ENCODE assay signal across 8 cellular contexts in the genomic region with DNA sequence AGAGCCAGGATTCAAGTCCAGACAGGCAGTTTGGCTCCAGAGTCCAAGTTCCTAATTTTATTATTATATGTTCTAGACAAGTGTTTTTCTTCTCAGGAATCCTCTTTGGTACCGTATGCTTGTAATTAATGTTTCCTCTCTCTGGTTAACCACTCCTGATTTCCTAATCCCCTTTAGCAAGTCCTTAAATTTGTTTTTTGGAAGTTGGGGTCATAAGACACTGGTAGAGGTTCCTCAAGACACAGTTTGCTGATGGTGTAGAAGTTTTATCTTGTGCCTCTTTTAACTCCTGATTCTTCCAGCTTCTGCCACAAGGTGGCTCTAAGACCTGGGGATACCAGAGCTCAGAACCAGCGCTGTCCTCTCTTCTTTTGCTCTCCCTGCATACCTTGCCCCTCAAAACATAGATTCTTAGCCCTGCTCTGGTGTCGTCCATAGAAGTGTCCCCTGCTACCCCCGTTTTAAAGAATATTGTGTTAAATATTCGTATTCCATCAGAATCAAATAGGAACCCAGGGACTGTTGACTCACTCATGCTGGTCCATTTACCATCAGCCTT.
DNase-seq lines count a peak whose midpoint lies in the region; ATAC-seq, FAIRE-seq and TF ChIP-seq lines count a peak whose summit lies in the region.
"Not testable (repeated sequence)": the region's sequence is repeated elsewhere in the genome, so short reads cannot be mapped to it uniquely, and the experiment has no call there.

No MANE protein-coding gene starts in this region.

- TF ChIP-seq EP300 in A549 (IDR thresholded peaks at IDR 0.05), result not testable (repeated sequence)

- not testable (repeated sequence) for FAIRE-seq in A549 (lab: Jason Lieb, UNC)

- H4K20me1 ChIP-seq in OCI-LY1 (ENCODE audit: insufficient read depth, low read length), result not testable (repeated sequence)

- H3K4me3 Mint-ChIP-seq in endothelial cell (ENCODE audit: unreplicated experiment); progenitor cell of endocrine pancreas (ENCODE audit: low read depth): not testable (repeated sequence)

- intact Hi-C loops in left colon (cut with DNase I, micrococcal nuclease), result not testable (repeated sequence)

- CTCF ChIA-PET in A549 (lab: Yijun Ruan, JAX), result not testable (repeated sequence)

- not testable (repeated sequence) for H3K9me3 Mint-ChIP-seq in endothelial cell (ENCODE audit: unreplicated experiment); progenitor cell of endocrine pancreas (ENCODE audit: low read depth)

- H3K9me2 ChIP-seq in OCI-LY1 (ENCODE audit: low read depth, low read length), result not testable (repeated sequence)

- POLR2A ChIA-PET in A549 (lab: Yijun Ruan, JAX), result not testable (repeated sequence)

- H3F3A ChIP-seq in OCI-LY1 (ENCODE audit: insufficient read depth, low read length), result not testable (repeated sequence)

- peak; percentile 43 for TF ChIP-seq CTCF in A549 (IDR thresholded peaks at IDR 0.05)
- peak; percentile 2 for TF ChIP-seq CTCF in GM12864 (IDR thresholded peaks at IDR 0.05; ENCODE audit: low read depth, low read length, missing control alignments)
- peak; percentile 9; the same call in 1 of the 2 replicates for TF ChIP-seq CTCF in OCI-LY1 (IDR thresholded peaks at IDR 0.05; ENCODE audit: low read length)
- TF ChIP-seq CTCF in astrocyte of the cerebellum (IDR thresholded peaks at IDR 0.05; ENCODE audit: low read depth, low read length, missing control alignments), result peak; percentile 26
- peak; percentile 16 for TF ChIP-seq CTCF in endothelial cell (IDR thresholded peaks at IDR 0.05; ENCODE audit: unreplicated experiment)
- TF ChIP-seq CTCF in progenitor cell of endocrine pancreas (IDR thresholded peaks at IDR 0.05; ENCODE audit: unreplicated experiment), result peak; percentile 18

- not testable (repeated sequence) for TF ChIP-seq POLR2A in A549 (IDR thresholded peaks at IDR 0.05; ENCODE audit: low read length)

- not testable (repeated sequence) for H2AFZ ChIP-seq in OCI-LY1 (ENCODE audit: low read length)

- H3K27ac ChIP-seq in A549; OCI-LY1 (ENCODE audit: low read depth, low read length, poor library complexity, severe bottlenecking): not testable (repeated sequence)

- not testable (repeated sequence) for H3K36me3 Mint-ChIP-seq in endothelial cell (ENCODE audit: low read depth, unreplicated experiment); progenitor cell of endocrine pancreas (ENCODE audit: insufficient read depth)

- ATAC-seq in A549 (peak; percentile 78 to 90), HG02678 (IDR thresholded peaks at IDR 0.05; ENCODE audit: unreplicated experiment) (peak; percentile 74), left colon (peak; percentile 53)

- H3K36me3 ChIP-seq in OCI-LY1 (ENCODE audit: insufficient read depth, low read length), result not testable (repeated sequence)

- not testable (repeated sequence) for H3K9me3 ChIP-seq in A549; OCI-LY1 (ENCODE audit: low read length)

- H3K4me1 ChIP-seq in A549, result peaks cover 14% of the 10 kb centered on the region
- not testable (repeated sequence) for H3K4me1 ChIP-seq in OCI-LY1 (ENCODE audit: insufficient read depth, low read length, severe bottlenecking)

- TF ChIP-seq RAD21 in A549 (conservative IDR thresholded peaks at IDR 0.05 in 1 of 2, IDR thresholded peaks at IDR 0.05 in 1 of 2), result peak; percentile 19 to 43; a peak in 4 of 5 replicates

- H3K4me3 ChIP-seq in A549; GM12864 (ENCODE audit: low read depth, low read length); OCI-LY1 (ENCODE audit: low read depth, low read length, poor library complexity, severe bottlenecking); astrocyte of the cerebellum (ENCODE audit: low read depth, low read length): not testable (repeated sequence)

- 19% methylated on average over 5 of the region's 5 CpGs for WGBS in A549 (ENCODE audit: missing lambda C conversion rate)

- in situ Hi-C loops in astrocyte of the cerebellum (cut with HindIII; ENCODE audit: low sequenced_read_pairs), result not testable (repeated sequence)

- DNase-seq in A549 (ENCODE audit: low read depth in 1 of 2, low spot score in 1 of 2); GM12864 (ENCODE audit: low read depth); astrocyte of the cerebellum (ENCODE audit: low read depth); endothelial cell (ENCODE audit: low spot score); left colon; progenitor cell of endocrine pancreas (ENCODE audit: low spot score, unreplicated experiment): not testable (repeated sequence)

- H3K4me1 Mint-ChIP-seq in endothelial cell (ENCODE audit: unreplicated experiment), result peaks cover 12% of the 10 kb centered on the region
- not testable (repeated sequence) for H3K4me1 Mint-ChIP-seq in progenitor cell of endocrine pancreas (ENCODE audit: low read depth)

- not testable (repeated sequence) for H3K27me3 Mint-ChIP-seq in endothelial cell (ENCODE audit: unreplicated experiment); progenitor cell of endocrine pancreas

- not testable (repeated sequence) for H3K9ac ChIP-seq in OCI-LY1 (ENCODE audit: low read length)

- not testable (repeated sequence) for H3K4me2 ChIP-seq in A549; OCI-LY1 (ENCODE audit: low read length)

- not testable (repeated sequence) for H3K27me3 ChIP-seq in OCI-LY1 (ENCODE audit: insufficient read depth, low read length)

- not testable (repeated sequence) for H3K79me2 ChIP-seq in OCI-LY1 (ENCODE audit: insufficient read depth, low read length)

- H3K27ac Mint-ChIP-seq in endothelial cell (ENCODE audit: unreplicated experiment); progenitor cell of endocrine pancreas: not testable (repeated sequence)

TF ChIP-seq in A549, 52 proteins besides CTCF, POLR2A, EP300 and RAD21:
- peak; percentile 33; the same call in 1 of the 3 replicates for TF ChIP-seq SMC3 (IDR thresholded peaks at IDR 0.05)
TF ChIP-seq in A549: peak in this region for 1; not testable (repeated sequence) for 51.
